ENCODE assay signal across 2 cellular contexts in the genomic region with DNA sequence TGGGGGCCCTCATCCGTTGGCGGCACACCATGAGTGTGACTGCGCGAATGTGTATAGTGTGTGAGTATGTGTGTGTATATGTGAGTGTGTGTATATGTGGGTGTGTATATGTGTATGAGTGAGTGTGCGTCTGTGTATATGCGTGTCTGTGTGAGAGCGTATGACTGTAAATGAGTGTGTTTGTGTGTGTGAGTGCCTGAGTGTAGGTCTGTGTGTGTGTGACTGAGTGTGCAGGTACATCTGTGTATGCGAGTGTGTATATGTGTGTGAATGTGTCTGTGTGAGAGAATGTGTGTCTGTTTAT.
TF ChIP-seq lines count a peak whose summit lies in the region.

No MANE protein-coding gene starts in this region.

TF ChIP-seq in HEK293, 187 proteins besides CTCF, POLR2A, EP300 and RAD21:
- TF ChIP-seq ZNF132 (tag by site-specific recombination; IDR thresholded peaks at IDR 0.05; ENCODE audit: borderline replicate concordance) (no peak), ZNF776 (tag by site-specific recombination; IDR thresholded peaks at IDR 0.05; ENCODE audit: borderline replicate concordance) (0 out of 2 replicates have a peak, but pooled peaks have one; percentile 38), ZSCAN4 (tag by site-specific recombination; IDR thresholded peaks at IDR 0.05) (peak; percentile 14; the same call in 1 of the 2 replicates), ZNF169 (tag by site-specific recombination; IDR thresholded peaks at IDR 0.05) (no peak), ZNF19 (tag by site-specific recombination; IDR thresholded peaks at IDR 0.05; ENCODE audit: low read depth) (no peak)

TF ChIP-seq in H1, 55 proteins besides CTCF, POLR2A, EP300 and RAD21 (continued from another document):
- no peak for TF ChIP-seq BACH1 (IDR thresholded peaks at IDR 0.05; ENCODE audit: low read length)
TF ChIP-seq in H1: peak in this region for 0.
